In genomic region chr10:97713828-97714400, GRCh38 we compare ENCODE assay signal across 8 cellular contexts.
DNase-seq lines count a peak whose midpoint lies in the region; ATAC-seq and TF ChIP-seq lines count a peak whose summit lies in the region.

No MANE protein-coding gene starts in this region.

- CTCF ChIA-PET in AG04449 (lab: Yijun Ruan, JAX): interaction anchor here (0.7 to 21.1 kb wide), 7 partner anchors 10 to 141 kb away, joined by 3 to 664 read pairs (median 117); partner anchors contain the start of genes ANKRD2, AVPI1 and ZFYVE27

- peak overlapping the region; percentile 69 for H3K4me3 ChIP-seq in AG04449 (ENCODE audit: low read depth, low read length)
- H3K4me3 ChIP-seq in mucosa of rectum (ENCODE audit: low read length in 2 of 2): peak overlapping the region; percentile 76 to 77

- peak overlapping the region; percentile 90 for H3K27ac Mint-ChIP-seq in activated T-cell treated with anti-CD3 and anti-CD28 coated beads, Interleukin-2, amount 50 U/mL, for 24 hours
- peak overlapping the region; percentile 91 for H3K27ac Mint-ChIP-seq in stimulated activated naive CD8-positive, alpha-beta T cell treated with anti-CD3 and anti-CD28 coated beads, Interleukin-15, Interleukin-2, amounts not matched to agents 100 ng/mL and 50 ng/mL, for 24 hours

- TF ChIP-seq CTCF in AG04449 (IDR thresholded peaks at IDR 0.05; ENCODE audit: insufficient read depth, low read length, missing control alignments): peak; percentile 33

- POLR2A ChIA-PET in AG04449 (lab: Yijun Ruan, JAX): interaction anchor here (0.7 to 3.6 kb wide), 4 partner anchors 10 to 26 kb away, joined by 3 to 46 read pairs (median 23); partner anchors contain the start of genes AVPI1 and ZFYVE27

- ATAC-seq in GM18505 (IDR thresholded peaks at IDR 0.05; ENCODE audit: unreplicated experiment): peak; percentile 70
- ATAC-seq in HG02981 (IDR thresholded peaks at IDR 0.05; ENCODE audit: unreplicated experiment): peak; percentile 74

- TF ChIP-seq POLR2A in GM18505 (IDR thresholded peaks at IDR 0.05; ENCODE audit: borderline replicate concordance, extremely low read depth, insufficient read depth, insufficient read length): no peak
- TF ChIP-seq POLR2A in erythroblast (IDR thresholded peaks at IDR 0.05; ENCODE audit: low read length): peak; percentile 44

- peaks cover 39 to 42% of the 10 kb centered on the region in 2 donors for H3K4me1 ChIP-seq in mucosa of rectum (ENCODE audit: control insufficient read depth in 2 of 2, insufficient read depth in 2 of 2, low read length in 2 of 2)

- peaks cover 35% of the 10 kb centered on the region for H3K27me3 Mint-ChIP-seq in activated T-cell treated with anti-CD3 and anti-CD28 coated beads, Interleukin-2, amount 50 U/mL, for 24 hours
- peaks cover 29% of the 10 kb centered on the region for H3K27me3 Mint-ChIP-seq in stimulated activated naive CD8-positive, alpha-beta T cell treated with anti-CD3 and anti-CD28 coated beads, Interleukin-15, Interleukin-2, amounts not matched to agents 100 ng/mL and 50 ng/mL, for 24 hours

- peak overlapping the region; percentile 74 to 80 for H3K9ac ChIP-seq in mucosa of rectum (ENCODE audit: low read depth in 1 of 2, low read length in 2 of 2)

- no peaks in the 10 kb centered on the region for H3K27me3 ChIP-seq in mucosa of rectum (ENCODE audit: control insufficient read depth in 2 of 2, insufficient read depth in 2 of 2, low read length in 2 of 2)

- H3K27ac ChIP-seq in mucosa of rectum (ENCODE audit: low read depth in 2 of 2, low read length in 2 of 2): peak overlapping the region; percentile 93 to 95

- H3K4me1 Mint-ChIP-seq in activated T-cell treated with anti-CD3 and anti-CD28 coated beads, Interleukin-2, amount 50 U/mL, for 24 hours (ENCODE audit: low read depth): peaks cover 14% of the 10 kb centered on the region
- H3K4me1 Mint-ChIP-seq in stimulated activated naive CD8-positive, alpha-beta T cell treated with anti-CD3 and anti-CD28 coated beads, Interleukin-15, Interleukin-2, amounts not matched to agents 100 ng/mL and 50 ng/mL, for 24 hours (ENCODE audit: low read depth): peaks cover 9% of the 10 kb centered on the region

- H3K36me3 ChIP-seq in mucosa of rectum (ENCODE audit: control insufficient read depth in 2 of 2, insufficient read depth in 2 of 2, low read length in 2 of 2): peaks cover 7 to 11% of the 10 kb centered on the region in 2 donors

- peak overlapping the region; percentile 92 for H3K4me3 Mint-ChIP-seq in activated T-cell treated with anti-CD3 and anti-CD28 coated beads, Interleukin-2, amount 50 U/mL, for 24 hours
- H3K4me3 Mint-ChIP-seq in stimulated activated naive CD8-positive, alpha-beta T cell treated with anti-CD3 and anti-CD28 coated beads, Interleukin-15, Interleukin-2, amounts not matched to agents 100 ng/mL and 50 ng/mL, for 24 hours: peak overlapping the region; percentile 94

- H3K9me3 Mint-ChIP-seq in activated T-cell treated with anti-CD3 and anti-CD28 coated beads, Interleukin-2, amount 50 U/mL, for 24 hours: no peaks in the 10 kb centered on the region
- H3K9me3 Mint-ChIP-seq in stimulated activated naive CD8-positive, alpha-beta T cell treated with anti-CD3 and anti-CD28 coated beads, Interleukin-15, Interleukin-2, amounts not matched to agents 100 ng/mL and 50 ng/mL, for 24 hours: no peaks in the 10 kb centered on the region

- no peaks in the 10 kb centered on the region for H3K9me3 ChIP-seq in mucosa of rectum (ENCODE audit: control insufficient read depth in 2 of 2, low read length in 2 of 2)

- H3K36me3 Mint-ChIP-seq in activated T-cell treated with anti-CD3 and anti-CD28 coated beads, Interleukin-2, amount 50 U/mL, for 24 hours (ENCODE audit: low read depth): peaks cover 2% of the 10 kb centered on the region
- H3K36me3 Mint-ChIP-seq in stimulated activated naive CD8-positive, alpha-beta T cell treated with anti-CD3 and anti-CD28 coated beads, Interleukin-15, Interleukin-2, amounts not matched to agents 100 ng/mL and 50 ng/mL, for 24 hours (ENCODE audit: low read depth): no peaks in the 10 kb centered on the region

- no peak for DNase-seq in AG04449 (ENCODE audit: low read depth, low spot score)
- peak; percentile 22 for DNase-seq in NCI-H526 treated with DMSO at 0.1 percent for 48 hours (lab: John Stamatoyannopoulos, UW)
- peak; percentile 78 for DNase-seq in activated T-cell treated with anti-CD3 and anti-CD28 coated beads, Interleukin-2, amount 50 U/mL, for 24 hours
- peak; percentile 85 for DNase-seq in erythroblast (lab: John Stamatoyannopoulos, UW)
